9 cellular contexts compared by ENCODE assay signal in the genomic region with DNA sequence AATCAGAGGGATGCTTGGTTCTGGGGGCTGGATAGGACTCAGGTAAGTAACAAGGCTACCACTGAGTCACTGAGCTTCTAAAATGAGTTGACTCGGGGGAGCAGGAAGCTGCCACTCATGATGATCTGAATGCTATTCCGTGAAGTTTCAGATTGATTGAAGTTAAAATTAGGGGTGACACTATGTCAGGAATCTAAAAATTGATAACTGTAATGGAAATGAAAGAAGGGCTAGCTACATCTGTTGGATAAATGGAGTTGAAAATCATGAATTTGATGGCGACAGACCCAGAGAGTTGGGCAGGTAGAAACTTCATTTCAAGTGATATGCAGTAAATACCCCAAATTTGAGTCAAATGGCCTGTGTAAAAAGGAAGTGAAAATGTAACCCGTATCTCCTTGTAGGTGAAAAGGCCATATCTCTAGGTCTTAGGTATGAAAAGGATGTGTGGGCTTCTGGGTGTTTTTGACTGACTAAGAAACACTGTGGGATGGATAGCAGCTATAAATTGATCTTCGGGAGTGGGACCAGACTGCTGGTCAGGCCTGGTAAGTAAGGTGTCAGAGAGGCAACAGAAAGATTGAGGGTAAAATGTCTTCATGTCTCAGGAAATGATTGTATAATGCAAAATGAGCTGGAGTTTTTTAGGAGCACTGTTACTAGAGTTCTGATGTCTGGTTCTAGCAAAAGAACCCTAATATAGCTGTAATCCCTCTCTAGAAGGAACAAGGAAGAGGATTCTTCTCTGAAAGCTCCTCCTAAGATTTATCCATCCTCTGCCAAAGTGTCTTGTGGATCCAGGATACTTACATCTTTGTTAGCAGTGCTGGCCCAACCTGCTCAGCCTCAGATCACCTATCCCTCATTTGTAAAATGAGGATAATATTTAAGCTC. TPM values are rescaled to one million over a fixed set of nuclear protein-coding genes. Genes with fewer than 3 reads are reported as not detected.
DNase-seq lines count a peak whose midpoint lies in the region; ATAC-seq and TF ChIP-seq lines count a peak whose summit lies in the region.
"Had no signal": no experiment of that assay in that cellular context is flagged by ENCODE, and none has a peak within 500 bp of the region (broad histone marks: within the 10 kb centered on the region; RNA-seq: fewer than 3 reads in every experiment).

No MANE protein-coding gene starts in this region.

- H3K9me3 Mint-ChIP-seq in CD8-positive, alpha-beta T cell = no peaks in the 10 kb centered on the region
- no peaks in the 10 kb centered on the region for H3K9me3 Mint-ChIP-seq in activated CD4-positive, alpha-beta memory T cell treated with anti-CD3 and anti-CD28 coated beads for 36 hours

- CTCF ChIA-PET in CD8-positive, alpha-beta T cell (lab: Charles Lee) = interaction anchor here (0.7 to 12.3 kb wide), 18 partner anchors 9 to 690 kb away, joined by 3 to 225 read pairs (median 5); no protein-coding TSS in a partner anchor
- CTCF ChIA-PET in activated CD4-positive, alpha-beta memory T cell treated with anti-CD3 and anti-CD28 coated beads for 36 hours (lab: Charles Lee) = interaction anchor here (0.6 to 3.5 kb wide), 20 partner anchors 10 to 673 kb away, joined by 3 to 28 read pairs (median 4); no protein-coding TSS in a partner anchor

- H3K4me3 ChIP-seq in CD8-positive, alpha-beta T cell (ENCODE audit: low read depth, low read length) = peak overlapping the region; percentile 43

- peak overlapping the region; percentile 81 for H3K4me3 Mint-ChIP-seq in CD8-positive, alpha-beta T cell
- peak overlapping the region; percentile 74 for H3K4me3 Mint-ChIP-seq in activated CD4-positive, alpha-beta memory T cell treated with anti-CD3 and anti-CD28 coated beads for 36 hours

- peak overlapping the region; percentile 54 for H3K27ac ChIP-seq in CD8-positive, alpha-beta T cell (ENCODE audit: low read depth, low read length)

- no peaks in the 10 kb centered on the region for H3K27me3 Mint-ChIP-seq in CD8-positive, alpha-beta T cell (ENCODE audit: low read depth)
- H3K27me3 Mint-ChIP-seq in activated CD4-positive, alpha-beta memory T cell treated with anti-CD3 and anti-CD28 coated beads for 36 hours = no peaks in the 10 kb centered on the region

- intact Hi-C loops in CD8-positive, alpha-beta T cell (cut with DNase I, micrococcal nuclease) = loop anchor here in 1 of 2 experiments (1.0 kb wide), 1 partner anchor 19 kb away; no protein-coding TSS in a partner anchor
- intact Hi-C loops in activated CD4-positive, alpha-beta memory T cell treated with anti-CD3 and anti-CD28 coated beads for 36 hours (cut with micrococcal nuclease) = loop anchor here (1.0 to 2.0 kb wide), 2 partner anchors 12 to 21 kb away; no protein-coding TSS in a partner anchor

- H3K9me3 ChIP-seq in CD8-positive, alpha-beta T cell (ENCODE audit: low read length) = no peaks in the 10 kb centered on the region

- POLR2A ChIA-PET in CD8-positive, alpha-beta T cell (lab: Charles Lee) = interaction anchor here (0.7 to 12.3 kb wide), 11 partner anchors 8 to 679 kb away, joined by 3 to 348 read pairs (median 6); no protein-coding TSS in a partner anchor
- POLR2A ChIA-PET in activated CD4-positive, alpha-beta memory T cell treated with anti-CD3 and anti-CD28 coated beads for 36 hours (lab: Charles Lee) = interaction anchor here (0.6 to 12.3 kb wide), 23 partner anchors 10 to 1267 kb away, joined by 3 to 584 read pairs (median 4); a partner anchor contains a TSS

- no peaks in the 10 kb centered on the region for H3K27me3 ChIP-seq in CD8-positive, alpha-beta T cell (ENCODE audit: insufficient read depth, low read length)

- peaks cover 61% of the 10 kb centered on the region for H3K36me3 ChIP-seq in CD8-positive, alpha-beta T cell (ENCODE audit: insufficient read depth, low read length)

- ATAC-seq in CD8-positive, alpha-beta T cell = peak; percentile 62
- peak; percentile 79 for ATAC-seq in GM19035 (IDR thresholded peaks at IDR 0.05; ENCODE audit: unreplicated experiment)
- ATAC-seq in HG02943 (IDR thresholded peaks at IDR 0.05; ENCODE audit: low read depth, unreplicated experiment) = peak; percentile 64

- peak overlapping the region; percentile 97 for H3K27ac Mint-ChIP-seq in CD8-positive, alpha-beta T cell
- H3K27ac Mint-ChIP-seq in activated CD4-positive, alpha-beta memory T cell treated with anti-CD3 and anti-CD28 coated beads for 36 hours = peak overlapping the region; percentile 99

- peaks cover 90% of the 10 kb centered on the region for H3K4me1 Mint-ChIP-seq in CD8-positive, alpha-beta T cell (ENCODE audit: low read depth)
- peaks cover 88% of the 10 kb centered on the region for H3K4me1 Mint-ChIP-seq in activated CD4-positive, alpha-beta memory T cell treated with anti-CD3 and anti-CD28 coated beads for 36 hours (ENCODE audit: low read depth)

- no peak for DNase-seq in CD8-positive, alpha-beta T cell
- peak; percentile 66 for DNase-seq in activated CD4-positive, alpha-beta memory T cell treated with anti-CD3 and anti-CD28 coated beads for 36 hours
- DNase-seq in NCI-H2107 (lab: John Stamatoyannopoulos, UW) = no peak
- DNase-seq in cortex of kidney (lab: John Stamatoyannopoulos, UW) = no peak
- no peak for DNase-seq in NCI-H524 (lab: John Stamatoyannopoulos, UW)
- DNase-seq in NCI-H1436 treated with DMSO at 0.1 percent for 48 hours (lab: John Stamatoyannopoulos, UW) = no peak
- DNase-seq: NCI-H2227 treated with DMSO at 0.1 percent for 48 hours had no signal

- TF ChIP-seq CTCF in CD8-positive, alpha-beta T cell (IDR thresholded peaks at IDR 0.05) = no peak

- peaks cover 89% of the 10 kb centered on the region for H3K36me3 Mint-ChIP-seq in CD8-positive, alpha-beta T cell
- peaks cover 91% of the 10 kb centered on the region for H3K36me3 Mint-ChIP-seq in activated CD4-positive, alpha-beta memory T cell treated with anti-CD3 and anti-CD28 coated beads for 36 hours

- peaks cover 94% of the 10 kb centered on the region for H3K4me1 ChIP-seq in CD8-positive, alpha-beta T cell (ENCODE audit: insufficient read depth, low read length)

RNA-seq across cellular contexts. Expression of a gene that starts 57.3 kb away (rescaled TPM):
- total RNA-seq in CD8-positive, alpha-beta T cell = 10 to 100 TPM; 27.2 to 35.6 TPM
- total RNA-seq in activated CD4-positive, alpha-beta memory T cell treated with anti-CD3 and anti-CD28 coated beads for 36 hours = 100 to 1,000 TPM; 292 to 305 TPM

Comparison
In these comparisons a context has a peak if more than half of its experiments do, and no peak if none do; other contexts are left out.
1. RNA of a gene that starts 57.3 kb away (total RNA-seq): 292 to 305 TPM in activated CD4-positive, alpha-beta memory T cell treated with anti-CD3 and anti-CD28 coated beads for 36 hours; 27.2 to 35.6 TPM in CD8-positive, alpha-beta T cell; every median in the first group is over 4 times any median in the second.
2. Peak in every context shown above with its lines, with median percentiles within 50 percentile points of each other: ATAC-seq.